In genomic region chr19:29454109-29454508, GRCh38 we compare ENCODE assay signal across 24 cellular contexts.
"Had no signal": no experiment of that assay in that cellular context is flagged by ENCODE, and none has a peak within 500 bp of the region (broad histone marks: within the 10 kb centered on the region; RNA-seq: fewer than 3 reads in every experiment).

No MANE protein-coding gene starts in this region.

- H3K4me1 ChIP-seq: ascending aorta, esophagus squamous epithelium, left ventricle myocardium inferior, psoas muscle, suprapubic skin, tibial artery had no signal

- H3K4me1 Mint-ChIP-seq: activated naive CD4-positive, alpha-beta T cell treated with anti-CD3 and anti-CD28 coated beads, Interleukin-2, amount 10 ng/mL, durations not matched to agents 7 days and 5 days; activated naive CD8-positive, alpha-beta T cell treated with anti-CD3 and anti-CD28 coated beads, Interleukin-2, amount 10 ng/mL, durations not matched to agents 7 days and 5 days; brain; naive B cell; nephron progenitor cell; stimulated activated naive B cell treated with anti-CD40 and anti-IgM and Interleukin-4, amounts not matched to agents 10 μg/mL and 1 μg/mL and 100 μg/mL, for 72 hours had no signal

- H3K27ac ChIP-seq: ascending aorta, esophagus squamous epithelium, left ventricle myocardium inferior, neutrophil, psoas muscle, suprapubic skin, tibial artery had no signal

- H3K9me3 Mint-ChIP-seq: activated T-cell treated with anti-CD3 and anti-CD28 coated beads, Interleukin-2, amount 50 U/mL, for 24 hours had no signal

- H3K4me3 Mint-ChIP-seq: activated naive CD4-positive, alpha-beta T cell treated with anti-CD3 and anti-CD28 coated beads, Interleukin-2, amount 10 ng/mL, durations not matched to agents 7 days and 5 days; activated naive CD8-positive, alpha-beta T cell treated with anti-CD3 and anti-CD28 coated beads, Interleukin-2, amount 10 ng/mL, durations not matched to agents 7 days and 5 days; activated T-cell treated with anti-CD3 and anti-CD28 coated beads, Interleukin-2, amount 50 U/mL, for 24 hours; brain; naive B cell; nephron progenitor cell; stimulated activated naive B cell treated with anti-CD40 and anti-IgM and Interleukin-4, amounts not matched to agents 10 μg/mL and 1 μg/mL and 100 μg/mL, for 72 hours had no signal

- H3K27ac Mint-ChIP-seq: activated naive CD4-positive, alpha-beta T cell treated with anti-CD3 and anti-CD28 coated beads, Interleukin-2, amount 10 ng/mL, durations not matched to agents 7 days and 5 days; activated naive CD8-positive, alpha-beta T cell treated with anti-CD3 and anti-CD28 coated beads, Interleukin-2, amount 10 ng/mL, durations not matched to agents 7 days and 5 days; activated T-cell treated with anti-CD3 and anti-CD28 coated beads, Interleukin-2, amount 50 U/mL, for 24 hours; brain; nephron progenitor cell; stimulated activated naive B cell treated with anti-CD40 and anti-IgM and Interleukin-4, amounts not matched to agents 10 μg/mL and 1 μg/mL and 100 μg/mL, for 72 hours had no signal

- H3K27me3 Mint-ChIP-seq: activated naive CD4-positive, alpha-beta T cell treated with anti-CD3 and anti-CD28 coated beads, Interleukin-2, amount 10 ng/mL, durations not matched to agents 7 days and 5 days; stimulated activated naive B cell treated with anti-CD40 and anti-IgM and Interleukin-4, amounts not matched to agents 10 μg/mL and 1 μg/mL and 100 μg/mL, for 72 hours had no signal

- ATAC-seq: psoas muscle; stimulated activated naive B cell treated with anti-CD40 and anti-IgM and Interleukin-4, amounts not matched to agents 10 μg/mL and 1 μg/mL and 100 μg/mL, for 72 hours had no signal

- H3K9me3 ChIP-seq: ascending aorta, esophagus squamous epithelium, neutrophil, psoas muscle, suprapubic skin had no signal

- H3K27me3 ChIP-seq: ascending aorta, neutrophil, tibial artery had no signal

- H3K36me3 ChIP-seq: ascending aorta, esophagus squamous epithelium, left ventricle myocardium inferior, neutrophil, suprapubic skin, tibial artery had no signal

- H3K36me3 Mint-ChIP-seq: activated naive CD4-positive, alpha-beta T cell treated with anti-CD3 and anti-CD28 coated beads, Interleukin-2, amount 10 ng/mL, durations not matched to agents 7 days and 5 days; activated naive CD8-positive, alpha-beta T cell treated with anti-CD3 and anti-CD28 coated beads, Interleukin-2, amount 10 ng/mL, durations not matched to agents 7 days and 5 days; brain had no signal

- H3K4me3 ChIP-seq: ascending aorta, esophagus squamous epithelium, left ventricle myocardium inferior, psoas muscle, suprapubic skin, tibial artery had no signal

- DNase-seq: activated CD4-positive, alpha-beta T cell treated with anti-CD3 and anti-CD28 coated beads, Interleukin-2, amount 50 U/mL, for 1 hour; activated CD4-positive, CD25-positive, alpha-beta regulatory T cell treated with anti-CD3 and anti-CD28 coated beads, Interleukin-2, amount 50 U/mL, for 72 hours; activated CD8-positive, alpha-beta memory T cell treated with anti-CD3 and anti-CD28 coated beads for 24 hours; activated CD8-positive, alpha-beta memory T cell treated with anti-CD3 and anti-CD28 coated beads, Interleukin-2, amount 50 U/mL, for 48 hours; activated gamma-delta T cell; activated naive CD4-positive, alpha-beta T cell treated with anti-CD3 and anti-CD28 coated beads, Interleukin-2, amount 10 ng/mL, durations not matched to agents 7 days and 5 days; activated naive CD8-positive, alpha-beta T cell treated with anti-CD3 and anti-CD28 coated beads, Interleukin-2, amount 10 ng/mL, durations not matched to agents 7 days and 5 days; activated T-cell treated with anti-CD3 and anti-CD28 coated beads, Interleukin-2, amount 50 U/mL, for 24 hours; caudate nucleus; esophagus squamous epithelium; foreskin melanocyte; left ventricle myocardium inferior; naive B cell; nephron progenitor cell; psoas muscle; stimulated activated CD4-positive, alpha-beta T cell treated with anti-CD3 and anti-CD28 coated beads, Interleukin-15, amount 100 ng/mL, for 24 hours; stimulated activated CD4-positive, alpha-beta T cell treated with anti-CD3 and anti-CD28 coated beads, Interleukin-2, amount 100 ng/mL, for 24 hours; stimulated activated naive B cell treated with anti-CD40 and anti-IgM and Interleukin-4, amounts not matched to agents 10 μg/mL and 1 μg/mL and 100 μg/mL, for 72 hours; T-helper 2 cell; tibial artery had no signal
